24 cellular contexts compared by ENCODE assay signal in genomic region chr18:74930616-74931015, GRCh38.
"Had no signal": no experiment of that assay in that cellular context is flagged by ENCODE, and none has a peak within 500 bp of the region (broad histone marks: within the 10 kb centered on the region; RNA-seq: fewer than 3 reads in every experiment).

No MANE protein-coding gene starts in this region.

- H3K27ac ChIP-seq: dorsolateral prefrontal cortex, heart left ventricle, hepatocyte, left lung, neural progenitor cell, psoas muscle, sigmoid colon, skin epidermis, spleen, tibial artery had no signal

- ATAC-seq: heart left ventricle; left cardiac atrium; left lung; naive thymus-derived CD4-positive, alpha-beta T cell; psoas muscle; right cardiac atrium; stimulated activated memory B cell treated with anti-CD40 and anti-IgM and Interleukin-4, amounts not matched to agents 10 μg/mL and 1 μg/mL and 100 μg/mL, for 72 hours; stimulated activated naive CD8-positive, alpha-beta T cell treated with anti-CD3 and anti-CD28 coated beads, Interleukin-15, Interleukin-2, amounts not matched to agents 100 U/mL and 50 U/mL, for 24 hours had no signal

- H2AFZ ChIP-seq: hepatocyte, neural progenitor cell had no signal

- H3K4me3 Mint-ChIP-seq: naive thymus-derived CD4-positive, alpha-beta T cell; nephron; neural progenitor cell; stimulated activated memory B cell treated with anti-CD40 and anti-IgM and Interleukin-4, amounts not matched to agents 10 μg/mL and 1 μg/mL and 100 μg/mL, for 72 hours; type B pancreatic cell had no signal

- DNase-seq: dorsolateral prefrontal cortex; effector CD4-positive, alpha-beta T cell; heart left ventricle; left cardiac atrium; left lung; mesendoderm; midbrain; naive thymus-derived CD4-positive, alpha-beta T cell; posterior cingulate gyrus; psoas muscle; right cardiac atrium; sigmoid colon; spleen; stimulated activated CD4-positive, alpha-beta T cell treated with anti-CD3 and anti-CD28 coated beads, Interleukin-4, amount 100 ng/mL, for 4 hours; stimulated activated naive CD8-positive, alpha-beta T cell treated with anti-CD3 and anti-CD28 coated beads, Interleukin-15, Interleukin-2, amounts not matched to agents 100 U/mL and 50 U/mL, for 24 hours; substantia nigra; testis; tibial artery had no signal

- H3K4me2 ChIP-seq: hepatocyte, neural progenitor cell had no signal

- H3K36me3 ChIP-seq: left lung, neural progenitor cell, sigmoid colon had no signal

- H3K4me1 Mint-ChIP-seq: nephron; neural progenitor cell; stimulated activated memory B cell treated with anti-CD40 and anti-IgM and Interleukin-4, amounts not matched to agents 10 μg/mL and 1 μg/mL and 100 μg/mL, for 72 hours had no signal

- H3K79me2 ChIP-seq: hepatocyte had no signal

- H3K27me3 Mint-ChIP-seq: naive thymus-derived CD4-positive, alpha-beta T cell; stimulated activated memory B cell treated with anti-CD40 and anti-IgM and Interleukin-4, amounts not matched to agents 10 μg/mL and 1 μg/mL and 100 μg/mL, for 72 hours; type B pancreatic cell had no signal

- H3K27me3 ChIP-seq: dorsolateral prefrontal cortex, heart left ventricle, hepatocyte, left lung, neural progenitor cell, sigmoid colon, spleen, testis, tibial artery had no signal

- H3K9me3 Mint-ChIP-seq: naive thymus-derived CD4-positive, alpha-beta T cell; nephron; neural progenitor cell; stimulated activated memory B cell treated with anti-CD40 and anti-IgM and Interleukin-4, amounts not matched to agents 10 μg/mL and 1 μg/mL and 100 μg/mL, for 72 hours; type B pancreatic cell had no signal

- H3K9me3 ChIP-seq: heart left ventricle, left lung, psoas muscle, sigmoid colon, spleen, testis, tibial artery had no signal

- H3K27ac Mint-ChIP-seq: naive thymus-derived CD4-positive, alpha-beta T cell; nephron; neural progenitor cell; stimulated activated memory B cell treated with anti-CD40 and anti-IgM and Interleukin-4, amounts not matched to agents 10 μg/mL and 1 μg/mL and 100 μg/mL, for 72 hours; type B pancreatic cell had no signal

- H3K9ac ChIP-seq: neural progenitor cell had no signal

- H3K4me1 ChIP-seq: heart left ventricle, left lung, neural progenitor cell, psoas muscle, sigmoid colon, spleen, tibial artery had no signal

- H3K36me3 Mint-ChIP-seq: neural progenitor cell had no signal

- H3K4me3 ChIP-seq: dorsolateral prefrontal cortex, heart left ventricle, hepatocyte, left lung, neural progenitor cell, psoas muscle, sigmoid colon, skin epidermis, spleen, testis, tibial artery had no signal
